In genomic region chr7:26326211-26326610, GRCh38 we compare ENCODE assay signal across 26 cellular contexts. TPM values are rescaled to one million over a fixed set of nuclear protein-coding genes. Genes with fewer than 3 reads are reported as not detected.
A peak's percentile ranks its signal among the peaks of the same experiment; 100 is the strongest.
DNase-seq lines count a peak whose midpoint lies in the region; ATAC-seq, FAIRE-seq and TF ChIP-seq lines count a peak whose summit lies in the region.
"Had no signal": no experiment of that assay in that cellular context is flagged by ENCODE, and none has a peak within 500 bp of the region (broad histone marks: within the 10 kb centered on the region; RNA-seq: fewer than 3 reads in every experiment).

No MANE protein-coding gene starts in this region.

- H3K79me2 ChIP-seq in PC-3 (ENCODE audit: low read length), result no peaks in the 10 kb centered on the region

- H3K4me3 ChIP-seq in PC-3 (ENCODE audit: low read length), result no peak overlapping the region
- no peak overlapping the region for H3K4me3 ChIP-seq in fibroblast of mammary gland (ENCODE audit: control insufficient read depth, low read depth, low read length)
- no peak overlapping the region for H3K4me3 ChIP-seq in transverse colon
- H3K4me3 ChIP-seq: BLaER1 treated with 17β-estradiol and CSF1 and Interleukin-3, amounts not matched to agents 10 nM and 100 nM; Peyer's patch; SJSA1 had no signal

- no TSS peak for BruUV-seq in PC-3 (replicated peaks; lab: Mats Ljungman, UMichigan)

- ATAC-seq in PC-3, result no peak
- no peak for ATAC-seq in HG03135 (IDR thresholded peaks at IDR 0.05; ENCODE audit: unreplicated experiment)
- ATAC-seq: Right ventricle myocardium inferior had no signal

- intact Hi-C loops in PC-3 (cut with micrococcal nuclease), result no loop called here
- intact Hi-C loops in transverse colon (cut with DNase I; ENCODE audit: low total_unique reads), result no loop called here

- H2AFZ ChIP-seq in PC-3 (ENCODE audit: low read length), result no peak overlapping the region

- WGBS in transverse colon (ENCODE audit: low coverage in 1 of 2), 2 donors, result 89 to 92% methylated on average over 3 of the region's 3 CpGs

- H3K9ac ChIP-seq in PC-3 (ENCODE audit: low read length), result no peak overlapping the region
- H3K9ac ChIP-seq: BLaER1 treated with 17β-estradiol and CSF1 and Interleukin-3, amounts not matched to agents 10 nM and 100 nM had no signal

- H3K36me3 ChIP-seq in PC-3 (ENCODE audit: low read depth, low read length) (no peaks in the 10 kb centered on the region), transverse colon (no peaks in the 10 kb centered on the region)
- H3K36me3 ChIP-seq: Peyer's patch, SJSA1 had no signal

- TF ChIP-seq CTCF in PC-3 (conservative IDR thresholded peaks at IDR 0.05; ENCODE audit: low read depth, low read length) (no peak), fibroblast of mammary gland (conservative IDR thresholded peaks at IDR 0.05; ENCODE audit: control insufficient read depth, insufficient read depth, low read depth, low read length) (no peak), transverse colon (IDR thresholded peaks at IDR 0.05) (no peak)

- CTCF ChIA-PET in PC-3 (lab: Charles Lee), result no interaction called here

- H3K4me1 ChIP-seq in PC-3 (ENCODE audit: insufficient read depth, low read length) (peaks cover 3% of the 10 kb centered on the region; the same call in 1 of the 2 replicates), transverse colon (no peaks in the 10 kb centered on the region)
- H3K4me1 ChIP-seq: SJSA1 had no signal

- DNase-seq in A172 (ENCODE audit: low spot score), result peak; percentile 41
- DNase-seq in H54 (ENCODE audit: insufficient read length, low spot score), result peak; percentile 47
- DNase-seq in PC-3, result peak; percentile 7
- DNase-seq in fibroblast of mammary gland (ENCODE audit: low read depth), result peak; percentile 9
- no peak for DNase-seq in NCI-H2107 treated with DMSO at 0.1 percent for 48 hours (lab: John Stamatoyannopoulos, UW; ENCODE audit: unreplicated experiment)
- DNase-seq in transverse colon, result no peak
- DNase-seq: CD4-positive, alpha-beta T cell; DMS53; H7; HFFc6; IMR-90; KG1; NCI-H1048; NCI-H1417; NCI-H1694; NCI-H2029 treated with DMSO at 0.1 percent for 48 hours; NCI-H2227 treated with DMSO at 0.1 percent for 48 hours; NCI-H510A; NCI-H69; Peyer's patch had no signal

- no peak overlapping the region for H3K4me2 ChIP-seq in PC-3 (ENCODE audit: low read length)
- H3K4me2 ChIP-seq: BLaER1 treated with 17β-estradiol and CSF1 and Interleukin-3, amounts not matched to agents 10 nM and 100 nM had no signal

- H3K9me2 ChIP-seq in PC-3 (replicated peaks; ENCODE audit: low read length), result no peaks in the 10 kb centered on the region

- H3F3A ChIP-seq in PC-3 (ENCODE audit: low read length, unreplicated experiment), result no peaks in the 10 kb centered on the region

- H4K20me1 ChIP-seq in PC-3 (ENCODE audit: low read length), result no peaks in the 10 kb centered on the region
- H4K20me1 ChIP-seq: BLaER1 treated with 17β-estradiol and CSF1 and Interleukin-3, amounts not matched to agents 10 nM and 100 nM had no signal

- H3K27ac ChIP-seq in PC-3 (ENCODE audit: low read length), result no peak overlapping the region
- no peak overlapping the region for H3K27ac ChIP-seq in transverse colon
- H3K27ac ChIP-seq: BLaER1 treated with 17β-estradiol and CSF1 and Interleukin-3, amounts not matched to agents 10 nM and 100 nM; Peyer's patch; SJSA1 had no signal

- FAIRE-seq in H54 (lab: Jason Lieb, UNC), result no peak
- FAIRE-seq: A204.1, GM18507 had no signal

- H3K9me3 ChIP-seq in PC-3 (ENCODE audit: low read length) (no peaks in the 10 kb centered on the region), transverse colon (no peaks in the 10 kb centered on the region)
- H3K9me3 ChIP-seq: Peyer's patch, SJSA1 had no signal

- POLR2A ChIA-PET in PC-3 (lab: Charles Lee; ENCODE audit: unreplicated experiment), result no interaction called here

- in situ Hi-C loops in transverse colon (cut with MboI; ENCODE audit: low pct_ligation_motif_present in 1 of 4, low pct_unique_long_range_greater_than_20kb in 1 of 4, low sequenced_read_pairs in 3 of 4), result no loop called here

- TF ChIP-seq POLR2A in H54 (IDR thresholded peaks at IDR 0.05; ENCODE audit: low read depth, low read length) (no peak), transverse colon (IDR thresholded peaks at IDR 0.05) (no peak)

- TF ChIP-seq EP300 in transverse colon (IDR thresholded peaks at IDR 0.05; ENCODE audit: low read depth), result no peak

- H3K27me3 ChIP-seq in PC-3 (ENCODE audit: low read length), result no peaks in the 10 kb centered on the region
- H3K27me3 ChIP-seq in transverse colon, result no peaks in the 10 kb centered on the region
- H3K27me3 ChIP-seq: BLaER1 treated with 17β-estradiol and CSF1 and Interleukin-3, amounts not matched to agents 10 nM and 100 nM; Peyer's patch; SJSA1 had no signal

RNA-seq across cellular contexts. Expression of gene SNX10, which starts 34.5 kb away (rescaled TPM):
- total RNA-seq in A172 (2014; rRNA removed; shearing (Covaris generic)), result 23.2 and 28.9 TPM in 2 replicates
- 6.2 and 7.9 TPM in 2 replicates for total RNA-seq in PC-3 (2014; rRNA removed)
- 1 to 10 TPM in 3 of 4 donors, not detected in 1; 1.5 to 5.9 (median 3.1) TPM for total RNA-seq in transverse colon
- total RNA-seq: HFFc6, IMR-90 had no signal

Comparison
In these comparisons a context has a peak if more than half of its experiments do, and no peak if none do; other contexts are left out.
1. DNase-seq: peak in A172 (single experiment), H54 (single experiment), PC-3 (single experiment) and fibroblast of mammary gland (single experiment); none in NCI-H2107 treated with DMSO at 0.1 percent for 48 hours (single experiment) and transverse colon (single experiment).